Comparison of ENCODE assay signal across 10 cellular contexts in the genomic region with DNA sequence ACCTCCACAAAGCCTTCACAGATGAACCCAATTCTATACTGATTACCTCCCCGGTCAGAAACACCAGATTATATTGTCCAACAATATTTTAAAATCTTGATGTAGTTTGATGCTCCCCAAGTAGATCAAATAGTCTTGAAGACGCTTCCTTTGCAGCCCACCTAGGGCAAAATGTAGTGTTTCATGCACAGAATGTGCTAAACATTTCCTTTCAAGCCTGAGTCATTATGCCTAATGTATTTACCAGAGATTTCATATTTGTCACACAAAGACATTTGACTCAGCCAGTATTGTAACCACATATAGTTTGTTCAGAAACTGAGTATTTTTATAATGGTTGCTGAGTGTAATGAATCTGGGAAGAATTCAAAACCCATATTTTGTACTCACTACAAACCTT.
"Had no signal": no experiment of that assay in that cellular context is flagged by ENCODE, and none has a peak within 500 bp of the region (broad histone marks: within the 10 kb centered on the region; RNA-seq: fewer than 3 reads in every experiment).

No MANE protein-coding gene starts in this region.

- H3K9me3 ChIP-seq: HAP-1 had no signal

- DNase-seq: GM23248, GOT3, H7, HFFc6, KBM-7 had no signal

- H3K27me3 Mint-ChIP-seq: IgD-negative memory B cell had no signal

- ATAC-seq: HCT116, HepG2 had no signal

- H3K36me3 Mint-ChIP-seq: IgD-negative memory B cell had no signal

- H2AFZ ChIP-seq: GM23248 had no signal

- H3K4me1 ChIP-seq: HAP-1 had no signal

- H3K4me3 ChIP-seq: GM23248, HAP-1 had no signal

- H3K27ac ChIP-seq: GM23248, HL-60 had no signal

- H3K27ac Mint-ChIP-seq: HFFc6, IgD-negative memory B cell had no signal

- H3K9ac ChIP-seq: GM23248 had no signal

- H3K4me3 Mint-ChIP-seq: HFFc6, IgD-negative memory B cell had no signal

- H3K36me3 ChIP-seq: HAP-1 had no signal
